Comparison of ENCODE assay signal across 11 cellular contexts in genomic region chr2:159131882-159132281, GRCh38.
A peak's percentile ranks its signal among the peaks of the same experiment; 100 is the strongest.
DNase-seq lines count a peak whose midpoint lies in the region; ATAC-seq, FAIRE-seq and TF ChIP-seq lines count a peak whose summit lies in the region.
"Had no signal": no experiment of that assay in that cellular context is flagged by ENCODE, and none has a peak within 500 bp of the region (broad histone marks: within the 10 kb centered on the region; RNA-seq: fewer than 3 reads in every experiment).

No MANE protein-coding gene starts in this region.

- DNase-seq in A172 (ENCODE audit: low spot score) (peak; percentile 66), IMR-90 (peak; percentile 97), dermis microvascular lymphatic vessel endothelial cell (ENCODE audit: low read depth in 2 of 2) (peak; percentile 65 to 93), mesendoderm (peak; percentile 71), T-helper 17 cell (no peak), GM12892 (ENCODE audit: insufficient read length) (no peak)
- DNase-seq in activated T-cell treated with anti-CD3 and anti-CD28 coated beads, Interleukin-2, amount 50 U/mL, for 24 hours, result no peak
- DNase-seq: dorsolateral prefrontal cortex had no signal

- H3K9me1 ChIP-seq in IMR-90 (ENCODE audit: insufficient read depth, low read length), result peaks cover 5% of the 10 kb centered on the region

- H2BK20ac ChIP-seq in IMR-90 (ENCODE audit: low read depth, low read length), result peak overlapping the region; percentile 95; the same call in 1 of the 2 replicates

- H3K9ac ChIP-seq in IMR-90 (ENCODE audit: low read depth, low read length) (no peak overlapping the region; the same call in 1 of the 2 replicates), mesendoderm (ENCODE audit: low read length) (no peak overlapping the region)
- H3K9ac ChIP-seq: BLaER1 had no signal

- no peaks in the 10 kb centered on the region for H3K27me3 Mint-ChIP-seq in T-helper 17 cell
- no peaks in the 10 kb centered on the region for H3K27me3 Mint-ChIP-seq in activated T-cell treated with anti-CD3 and anti-CD28 coated beads, Interleukin-2, amount 50 U/mL, for 24 hours

- no peaks in the 10 kb centered on the region for H3K27me3 ChIP-seq in IMR-90 (ENCODE audit: control insufficient read depth, insufficient read depth, low read length)
- H3K27me3 ChIP-seq in mesendoderm (ENCODE audit: insufficient read depth, low read length, poor library complexity), result no peaks in the 10 kb centered on the region
- H3K27me3 ChIP-seq: BLaER1, dorsolateral prefrontal cortex had no signal

- H4K5ac ChIP-seq in IMR-90 (ENCODE audit: low read depth, low read length) (peak overlapping the region; percentile 85; the same call in 1 of the 2 replicates), mesendoderm (ENCODE audit: low read length) (no peak overlapping the region)

- H2BK15ac ChIP-seq in IMR-90 (ENCODE audit: low read depth, low read length) (peak overlapping the region; percentile 93; the same call in 1 of the 3 replicates), mesendoderm (replicated peaks; ENCODE audit: low read depth) (no peak overlapping the region)

- H3K9me3 ChIP-seq in IMR-90 (ENCODE audit: control insufficient read depth, insufficient read depth, low read length) (no peaks in the 10 kb centered on the region), T-helper 17 cell (ENCODE audit: control insufficient read depth, low read length, poor library complexity, severe bottlenecking) (no peaks in the 10 kb centered on the region)
- H3K9me3 ChIP-seq: BLaER1 had no signal

- no peak overlapping the region for H3K23ac ChIP-seq in IMR-90 (ENCODE audit: low read depth, low read length)
- H3K23ac ChIP-seq in mesendoderm (ENCODE audit: low read length), result no peak overlapping the region

- H2AK5ac ChIP-seq in IMR-90 (ENCODE audit: low read depth, low read length), result peak overlapping the region; percentile 82
- H2AK5ac ChIP-seq in mesendoderm (ENCODE audit: low read length), result no peak overlapping the region

- H3K36me3 ChIP-seq in IMR-90 (ENCODE audit: control insufficient read depth, insufficient read depth, low read length), result no peaks in the 10 kb centered on the region
- no peaks in the 10 kb centered on the region for H3K36me3 ChIP-seq in mesendoderm (ENCODE audit: control insufficient read depth, insufficient read depth, low read length)
- H3K36me3 ChIP-seq: BLaER1 had no signal

- no peaks in the 10 kb centered on the region for H3K9me3 Mint-ChIP-seq in activated T-cell treated with anti-CD3 and anti-CD28 coated beads, Interleukin-2, amount 50 U/mL, for 24 hours

- TF ChIP-seq POLR2A in IMR-90 (IDR thresholded peaks at IDR 0.05; ENCODE audit: low read depth, low read length), result no peak
- no peak for TF ChIP-seq POLR2A in GM12892 (IDR thresholded peaks at IDR 0.05; ENCODE audit: low read depth, low read length)

- TF ChIP-seq RAD21 in IMR-90 (IDR thresholded peaks at IDR 0.05; ENCODE audit: low read length), result peak; percentile 22; the same call in 1 of the 2 replicates

- in situ Hi-C loops in IMR-90 (cut with MboI; ENCODE audit: low sequenced_read_pairs), result no loop called here

- CTCF ChIA-PET in IMR-90 (lab: Yijun Ruan, JAX), result no interaction called here

- peak overlapping the region; percentile 87; the same call in 1 of the 2 replicates for H3K27ac ChIP-seq in IMR-90 (ENCODE audit: insufficient read depth, low read length)
- H3K27ac ChIP-seq in mesendoderm (ENCODE audit: low read depth, low read length), result no peak overlapping the region
- H3K27ac ChIP-seq: BLaER1 had no signal

- WGBS in IMR-90 (ENCODE audit: extremely low coverage in 2 of 2, insufficient read length in 1 of 2), 2 experiments, result 0% methylated on average over 2 of the region's 4 CpGs; no CpG with 5 or more reads in 1 of the 2 experiments
- no CpG with 5 or more reads among the region's 4 CpGs for WGBS in mesendoderm (ENCODE audit: extremely low coverage, insufficient coverage, low lambda C conversion rate)

- H3K4me1 Mint-ChIP-seq in T-helper 17 cell, result peaks cover 7% of the 10 kb centered on the region
- peaks cover 1% of the 10 kb centered on the region for H3K4me1 Mint-ChIP-seq in activated T-cell treated with anti-CD3 and anti-CD28 coated beads, Interleukin-2, amount 50 U/mL, for 24 hours (ENCODE audit: low read depth)
- H3K4me1 Mint-ChIP-seq: memory B cell had no signal

- H3K4ac ChIP-seq in IMR-90 (ENCODE audit: low read depth, low read length) (peak overlapping the region; percentile 91; the same call in 1 of the 2 replicates), mesendoderm (ENCODE audit: low read depth, low read length) (no peak overlapping the region)

- H2BK120ac ChIP-seq in IMR-90 (ENCODE audit: low read depth, low read length), result peak overlapping the region; percentile 92
- H2BK120ac ChIP-seq in mesendoderm (ENCODE audit: low read depth, low read length), result no peak overlapping the region

- peaks cover 26% of the 10 kb centered on the region for H3K4me1 ChIP-seq in IMR-90 (ENCODE audit: control insufficient read depth, insufficient read depth, low read length)
- H3K4me1 ChIP-seq in mesendoderm (ENCODE audit: control insufficient read depth, low read depth, low read length), result peaks cover 2% of the 10 kb centered on the region

- dilution Hi-C loops in IMR-90 (cut with HindIII; ENCODE audit: low sequenced_read_pairs, unreplicated experiment), result no loop called here

- no peaks in the 10 kb centered on the region for H3K36me3 Mint-ChIP-seq in T-helper 17 cell (ENCODE audit: low read depth)
- no peaks in the 10 kb centered on the region for H3K36me3 Mint-ChIP-seq in activated T-cell treated with anti-CD3 and anti-CD28 coated beads, Interleukin-2, amount 50 U/mL, for 24 hours (ENCODE audit: low read depth)
- H3K36me3 Mint-ChIP-seq: memory B cell had no signal

- no peak for FAIRE-seq in GM12892 (lab: Jason Lieb, UNC)

- H4K8ac ChIP-seq in IMR-90 (ENCODE audit: low read depth in 2 of 2, low read length in 2 of 2) (peak overlapping the region; percentile 50 to 86), mesendoderm (ENCODE audit: low read depth, low read length) (no peak overlapping the region)

- no peak overlapping the region for H2AFZ ChIP-seq in IMR-90 (replicated peaks; ENCODE audit: low read length, poor library complexity)

- no peak overlapping the region for H3K14ac ChIP-seq in IMR-90 (replicated peaks; ENCODE audit: low read depth, low read length)

- H3K79me1 ChIP-seq in IMR-90 (ENCODE audit: low read depth in 1 of 2, low read length in 2 of 2) (peaks cover 10 to 43% of the 10 kb centered on the region in 2 experiments; a peak in 3 of 4 replicates), mesendoderm (ENCODE audit: low read length) (no peaks in the 10 kb centered on the region)

- peak; percentile 54 for ATAC-seq in IMR-90 (ENCODE audit: low read depth)
- ATAC-seq in T-helper 17 cell, result no peak
- no peak for ATAC-seq in HG03159 (IDR thresholded peaks at IDR 0.05; ENCODE audit: unreplicated experiment)

- peak overlapping the region; percentile 88; the same call in 1 of the 2 replicates for H3K18ac ChIP-seq in IMR-90 (ENCODE audit: low read depth, low read length)
- no peak overlapping the region for H3K18ac ChIP-seq in mesendoderm (ENCODE audit: low read length)

- no peak overlapping the region for H3K27ac Mint-ChIP-seq in T-helper 17 cell
- H3K27ac Mint-ChIP-seq in activated T-cell treated with anti-CD3 and anti-CD28 coated beads, Interleukin-2, amount 50 U/mL, for 24 hours, result no peak overlapping the region
- H3K27ac Mint-ChIP-seq: memory B cell had no signal

- H4K20me1 ChIP-seq in IMR-90 (ENCODE audit: insufficient read depth, low read length), result no peaks in the 10 kb centered on the region
- H4K20me1 ChIP-seq: BLaER1 had no signal

- POLR2A ChIA-PET in IMR-90 (lab: Charles Lee; ENCODE audit: unreplicated experiment), result interaction anchor here (0.6 kb wide), 1 partner anchor 48 kb away, joined by 3 read pairs; no protein-coding TSS in a partner anchor

- no peaks in the 10 kb centered on the region for H3K79me2 ChIP-seq in mesendoderm (ENCODE audit: control insufficient read depth, insufficient read depth, low read length)

- no peak for TF ChIP-seq CTCF in IMR-90 (conservative IDR thresholded peaks at IDR 0.05; ENCODE audit: low read depth, low read length)

- peak overlapping the region; percentile 91 for H4K91ac ChIP-seq in IMR-90 (ENCODE audit: insufficient read depth, low read depth, low read length)

- no peak overlapping the region for H3K4me3 Mint-ChIP-seq in T-helper 17 cell
- H3K4me3 Mint-ChIP-seq in activated T-cell treated with anti-CD3 and anti-CD28 coated beads, Interleukin-2, amount 50 U/mL, for 24 hours, result no peak overlapping the region
- H3K4me3 Mint-ChIP-seq: memory B cell had no signal

- H2BK5ac ChIP-seq in IMR-90 (ENCODE audit: low read depth, low read length, poor library complexity, severe bottlenecking) (peak overlapping the region; percentile 92), mesendoderm (ENCODE audit: low read length) (no peak overlapping the region)

- intact Hi-C loops in IMR-90 (cut with micrococcal nuclease), result loop anchor here (10.0 kb wide), 2 partner anchors 483 to 673 kb away; partner anchors contain the start of gene BAZ2B

- no TSS peak for BruUV-seq in IMR-90 (replicated peaks; lab: Mats Ljungman, UMichigan)

- peak overlapping the region; percentile 64; the same call in 1 of the 2 replicates for H3K56ac ChIP-seq in IMR-90 (ENCODE audit: extremely low read depth, insufficient read depth, low read length)
- H3K56ac ChIP-seq in mesendoderm (ENCODE audit: low read length), result no peak overlapping the region

- H3K4me3 ChIP-seq in IMR-90 (ENCODE audit: insufficient read depth, low read depth, low read length) (no peak overlapping the region), mesendoderm (ENCODE audit: low read length) (no peak overlapping the region)
- H3K4me3 ChIP-seq: BLaER1, dorsolateral prefrontal cortex had no signal

- peak overlapping the region; percentile 35 for H2AK9ac ChIP-seq in IMR-90 (replicated peaks; ENCODE audit: low read depth, low read length, poor library complexity)

- peak overlapping the region; percentile 22 for H3K4me2 ChIP-seq in IMR-90 (ENCODE audit: low read depth, low read length)
- no peak overlapping the region for H3K4me2 ChIP-seq in mesendoderm (ENCODE audit: low read length)
- H3K4me2 ChIP-seq: BLaER1 had no signal

TF ChIP-seq in IMR-90, 13 proteins besides CTCF, POLR2A, EP300 and RAD21 (continues in another document):
- peak; percentile 88 for TF ChIP-seq RFX5 (IDR thresholded peaks at IDR 0.05; ENCODE audit: low read depth, low read length)
- TF ChIP-seq CEBPB (IDR thresholded peaks at IDR 0.05; ENCODE audit: low read depth, low read length), result peak; percentile 34; the same call in 1 of the 2 replicates
- no peak for TF ChIP-seq MAFK (IDR thresholded peaks at IDR 0.05; ENCODE audit: low read depth, low read length)
- no peak for TF ChIP-seq BHLHE40 (IDR thresholded peaks at IDR 0.05; ENCODE audit: low read depth, low read length)
- TF ChIP-seq, protein P1, sequence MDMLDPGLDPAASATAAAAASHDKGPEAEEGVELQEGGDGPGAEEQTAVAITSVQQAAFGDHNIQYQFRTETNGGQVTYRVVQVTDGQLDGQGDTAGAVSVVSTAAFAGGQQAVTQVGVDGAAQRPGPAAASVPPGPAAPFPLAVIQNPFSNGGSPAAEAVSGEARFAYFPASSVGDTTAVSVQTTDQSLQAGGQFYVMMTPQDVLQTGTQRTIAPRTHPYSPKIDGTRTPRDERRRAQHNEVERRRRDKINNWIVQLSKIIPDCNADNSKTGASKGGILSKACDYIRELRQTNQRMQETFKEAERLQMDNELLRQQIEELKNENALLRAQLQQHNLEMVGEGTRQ (IDR thresholded peaks at IDR 0.05; ENCODE audit: low read depth, low read length), result no peak

Comparison
In these comparisons a context has a peak if more than half of its experiments do, and no peak if none do; other contexts are left out.
1. DNase-seq: peak in A172 (single experiment), IMR-90 (single experiment), dermis microvascular lymphatic vessel endothelial cell (2 of 2) and mesendoderm (single experiment); none in T-helper 17 cell (0 of 3), GM12892 (single experiment) and activated T-cell treated with anti-CD3 and anti-CD28 coated beads, Interleukin-2, amount 50 U/mL, for 24 hours (single experiment).